In the genomic region with DNA sequence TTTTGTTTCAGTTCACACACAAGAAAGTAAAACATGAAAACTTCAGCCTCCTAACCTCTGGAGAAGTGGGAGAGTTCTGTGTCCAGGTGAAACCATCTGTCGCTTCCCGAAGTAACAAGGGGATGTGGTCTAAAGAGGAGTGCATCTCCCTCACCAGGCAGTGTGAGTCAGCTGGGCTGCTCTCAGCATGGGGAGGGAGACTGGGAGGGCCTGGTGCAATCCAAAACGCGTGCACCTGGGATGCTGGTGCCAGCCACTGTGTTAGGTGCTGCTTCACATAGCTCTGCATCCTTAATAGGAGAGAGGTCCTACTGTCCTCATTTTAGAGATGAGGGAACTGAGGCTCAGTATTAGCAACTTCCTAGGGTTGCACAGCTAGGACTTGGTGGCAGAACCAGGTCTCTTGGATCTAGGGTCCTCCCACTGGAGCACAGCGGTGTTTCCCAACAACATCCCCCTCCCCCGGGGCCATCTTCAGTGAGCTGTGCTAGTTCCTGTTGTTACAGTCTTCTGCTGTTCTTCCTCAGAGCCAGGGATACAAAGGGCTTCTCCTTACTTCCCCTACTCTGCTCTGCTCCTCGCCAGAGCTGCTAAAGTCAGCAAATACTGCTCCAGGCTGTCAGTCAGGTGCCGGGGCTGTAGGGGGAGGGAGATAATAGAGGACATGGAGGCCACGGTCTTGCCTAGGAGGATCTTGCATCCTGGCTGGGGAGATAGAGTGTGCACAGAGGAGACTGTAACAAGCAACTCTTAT, we compare ENCODE assay signal across 13 cellular contexts. TPM values are rescaled to one million over a fixed set of nuclear protein-coding genes. Genes with fewer than 3 reads are reported as not detected.
DNase-seq lines count a peak whose midpoint lies in the region; ATAC-seq and TF ChIP-seq lines count a peak whose summit lies in the region.
"Had no signal": no experiment of that assay in that cellular context is flagged by ENCODE, and none has a peak within 500 bp of the region (broad histone marks: within the 10 kb centered on the region; RNA-seq: fewer than 3 reads in every experiment).

No MANE protein-coding gene starts in this region.

- intact Hi-C loops in CD8-positive, alpha-beta T cell (cut with DNase I, micrococcal nuclease) = no loop called here
- intact Hi-C loops in adrenal gland (cut with DNase I) (no loop called here), mucosa of descending colon (cut with DNase I, micrococcal nuclease) (no loop called here)

- H3K27me3 Mint-ChIP-seq in CD8-positive, alpha-beta T cell (ENCODE audit: low read depth) = no peaks in the 10 kb centered on the region
- H3K27me3 Mint-ChIP-seq in endothelial cell (ENCODE audit: unreplicated experiment) = peaks cover 2% of the 10 kb centered on the region
- H3K27me3 Mint-ChIP-seq: activated CD4-positive, alpha-beta T cell treated with anti-CD3 and anti-CD28 coated beads for 36 hours had no signal

- no peaks in the 10 kb centered on the region for H3K27me3 ChIP-seq in CD8-positive, alpha-beta T cell (ENCODE audit: insufficient read depth, low read length)
- no peaks in the 10 kb centered on the region for H3K27me3 ChIP-seq in adrenal gland

- H3K36me3 ChIP-seq in CD8-positive, alpha-beta T cell (ENCODE audit: insufficient read depth, low read length) = peaks cover 88% of the 10 kb centered on the region
- H3K36me3 ChIP-seq in adrenal gland (replicated peaks in 1 of 2) = peaks cover 0 to 7% of the 10 kb centered on the region in 2 donors
- H3K36me3 ChIP-seq in mucosa of descending colon (ENCODE audit: low read depth) = no peaks in the 10 kb centered on the region
- H3K36me3 ChIP-seq: HAP-1 had no signal

- peaks cover 90% of the 10 kb centered on the region for H3K4me1 Mint-ChIP-seq in CD8-positive, alpha-beta T cell (ENCODE audit: low read depth)
- H3K4me1 Mint-ChIP-seq in endothelial cell (ENCODE audit: unreplicated experiment) = peaks cover 6% of the 10 kb centered on the region

- no peaks in the 10 kb centered on the region for H3K9me3 Mint-ChIP-seq in CD8-positive, alpha-beta T cell
- H3K9me3 Mint-ChIP-seq in endothelial cell (ENCODE audit: unreplicated experiment) = no peaks in the 10 kb centered on the region

- peaks cover 98% of the 10 kb centered on the region for H3K36me3 Mint-ChIP-seq in CD8-positive, alpha-beta T cell
- H3K36me3 Mint-ChIP-seq in endothelial cell (ENCODE audit: low read depth, unreplicated experiment) = no peaks in the 10 kb centered on the region

- TF ChIP-seq CTCF in CD8-positive, alpha-beta T cell (IDR thresholded peaks at IDR 0.05) = no peak
- no peak for TF ChIP-seq CTCF in adrenal gland (IDR thresholded peaks at IDR 0.05)
- TF ChIP-seq CTCF in mucosa of descending colon (IDR thresholded peaks at IDR 0.05) = no peak
- no peak for TF ChIP-seq CTCF in endothelial cell (IDR thresholded peaks at IDR 0.05; ENCODE audit: unreplicated experiment)

- no peak for DNase-seq in CD8-positive, alpha-beta T cell
- DNase-seq in MV-4-11 (lab: John Stamatoyannopoulos, UW) (peak; percentile 46), adrenal gland (peak in 6 of 7 donors; percentile 30 to 62 (median 49)), mucosa of descending colon (peak in 1 of 3 donors; percentile 48), endothelial cell (ENCODE audit: low spot score) (no peak), cortex of kidney (lab: John Stamatoyannopoulos, UW) (no peak), HEK293T (ENCODE audit: extremely low spot score) (no peak), NCI-H1417 treated with DMSO at 0.1 percent for 48 hours (lab: John Stamatoyannopoulos, UW) (no peak)
- DNase-seq: activated CD4-positive, alpha-beta T cell treated with anti-CD3 and anti-CD28 coated beads for 36 hours; KG1; mesendoderm; SHP77 had no signal

- H3K4me3 Mint-ChIP-seq in CD8-positive, alpha-beta T cell = peak overlapping the region; percentile 85
- no peak overlapping the region for H3K4me3 Mint-ChIP-seq in endothelial cell (ENCODE audit: unreplicated experiment)
- H3K4me3 Mint-ChIP-seq: activated CD4-positive, alpha-beta T cell treated with anti-CD3 and anti-CD28 coated beads for 36 hours had no signal

- peak overlapping the region; percentile 76 for H3K27ac Mint-ChIP-seq in CD8-positive, alpha-beta T cell
- no peak overlapping the region for H3K27ac Mint-ChIP-seq in endothelial cell (ENCODE audit: unreplicated experiment)
- H3K27ac Mint-ChIP-seq: activated CD4-positive, alpha-beta T cell treated with anti-CD3 and anti-CD28 coated beads for 36 hours had no signal

- no peak overlapping the region for H3K27ac ChIP-seq in CD8-positive, alpha-beta T cell (ENCODE audit: low read depth, low read length)
- peak overlapping the region in 1 of 5 donors; percentile 40 for H3K27ac ChIP-seq in adrenal gland

- no peaks in the 10 kb centered on the region for H3K9me3 ChIP-seq in CD8-positive, alpha-beta T cell (ENCODE audit: low read length)
- H3K9me3 ChIP-seq in adrenal gland (replicated peaks in 1 of 3) = no peaks in the 10 kb centered on the region
- no peaks in the 10 kb centered on the region for H3K9me3 ChIP-seq in mucosa of descending colon
- H3K9me3 ChIP-seq: HAP-1 had no signal

- H3K4me1 ChIP-seq in CD8-positive, alpha-beta T cell (ENCODE audit: insufficient read depth, low read length) = peaks cover 76% of the 10 kb centered on the region
- H3K4me1 ChIP-seq in adrenal gland (replicated peaks in 1 of 2) (no peaks in the 10 kb centered on the region), mucosa of descending colon (ENCODE audit: low read depth) (peaks cover 2% of the 10 kb centered on the region)
- H3K4me1 ChIP-seq: HAP-1 had no signal

- CTCF ChIA-PET in CD8-positive, alpha-beta T cell (lab: Charles Lee) = interaction anchor here (0.8 to 27.1 kb wide), 6 partner anchors 9 to 176 kb away, joined by 3 to 403 read pairs (median 6); no protein-coding TSS in a partner anchor
- CTCF ChIA-PET in HEK293T (lab: Yijun Ruan, JAX) = interaction anchor here (0.6 kb wide), 1 partner anchor 13 kb away, joined by 3 read pairs; no protein-coding TSS in a partner anchor

- WGBS in adrenal gland, 4 donors = 58 to 72% (median 61%) methylated on average over 9 of the region's 9 CpGs

- POLR2A ChIA-PET in CD8-positive, alpha-beta T cell (lab: Charles Lee) = interaction anchor here (0.8 to 26.0 kb wide), 7 partner anchors 15 to 59 kb away, joined by 3 to 633 read pairs (median 14); no protein-coding TSS in a partner anchor
- POLR2A ChIA-PET in HEK293T (lab: Yijun Ruan, JAX) = no interaction called here

- no peak for TF ChIP-seq POLR2A in adrenal gland (IDR thresholded peaks at IDR 0.05)

- no peak overlapping the region for H3K4me3 ChIP-seq in CD8-positive, alpha-beta T cell (ENCODE audit: low read depth, low read length)
- H3K4me3 ChIP-seq in adrenal gland (no peak overlapping the region), mucosa of descending colon (no peak overlapping the region)
- H3K4me3 ChIP-seq: HAP-1 had no signal

- peak; percentile 12 for ATAC-seq in CD8-positive, alpha-beta T cell
- peak; percentile 31 for ATAC-seq in mucosa of descending colon
- ATAC-seq: activated CD4-positive, alpha-beta T cell treated with anti-CD3 and anti-CD28 coated beads for 36 hours had no signal

TF ChIP-seq in HEK293T, 16 proteins besides CTCF, POLR2A, EP300 and RAD21:
- TF ChIP-seq ELF4 (IDR thresholded peaks at IDR 0.05) (no peak), LEF1 (IDR thresholded peaks at IDR 0.05; ENCODE audit: borderline replicate concordance) (no peak)

RNA-seq across cellular contexts. Expression of a gene that starts 8.0 kb away (rescaled TPM):
- total RNA-seq in CD8-positive, alpha-beta T cell = 100 to 1,000 TPM; 295 to 299 TPM
- total RNA-seq in adrenal gland (10 to 100 TPM; 24.5 to 50.5 (median 33.0) TPM), mucosa of descending colon (10 to 100 TPM in 2 of 3 donors, 1 to 10 TPM in 1; 9.3 to 25.9 (median 12.5) TPM), endothelial cell (ENCODE audit: unreplicated experiment) (0.82 TPM)
- 10 to 100 TPM in 1 of 3 donors, 1 to 10 TPM in 2; 4.6 to 10.2 (median 7.3) TPM for polyA plus RNA-seq in adrenal gland

Comparison
In these comparisons a context has a peak if more than half of its experiments do, and no peak if none do; other contexts are left out.
1. DNase-seq: peak in MV-4-11 (single experiment) and adrenal gland (6 of 7); none in CD8-positive, alpha-beta T cell (0 of 7), endothelial cell (single experiment), cortex of kidney (single experiment), HEK293T (single experiment) and NCI-H1417 treated with DMSO at 0.1 percent for 48 hours (single experiment).
2. RNA of a gene that starts 8.0 kb away (total RNA-seq): 295 to 299 TPM in CD8-positive, alpha-beta T cell; 24.5 to 50.5 TPM in adrenal gland, 9.3 to 25.9 TPM in mucosa of descending colon and 0.82 TPM in endothelial cell (single experiment); every median in the first group is over 4 times any median in the second.